ENCODE assay signal across 1 cellular context in genomic region chr10:100346351-100346764, GRCh38.
TF ChIP-seq lines count a peak whose summit lies in the region.

No MANE protein-coding gene starts in this region.

TF ChIP-seq in K562, 482 proteins besides CTCF, POLR2A, EP300 and RAD21 (continued from another document):
- TF ChIP-seq CUX1 (CRISPR knock-in tag; IDR thresholded peaks at IDR 0.05) (no peak), EHMT2 (IDR thresholded peaks at IDR 0.05) (no peak), ZNF41 (CRISPR knock-in tag; conservative IDR thresholded peaks at IDR 0.05) (no peak), NR2C1 (IDR thresholded peaks at IDR 0.05) (no peak), NR2C1 (tag; IDR thresholded peaks at IDR 0.05) (no peak), ZKSCAN3 (CRISPR knock-in tag; IDR thresholded peaks at IDR 0.05) (no peak), MBD2 (IDR thresholded peaks at IDR 0.05; ENCODE audit: borderline replicate concordance, low read depth) (no peak), NCOA1 (IDR thresholded peaks at IDR 0.05; ENCODE audit: low read depth) (no peak)
- TF ChIP-seq, protein P1, sequence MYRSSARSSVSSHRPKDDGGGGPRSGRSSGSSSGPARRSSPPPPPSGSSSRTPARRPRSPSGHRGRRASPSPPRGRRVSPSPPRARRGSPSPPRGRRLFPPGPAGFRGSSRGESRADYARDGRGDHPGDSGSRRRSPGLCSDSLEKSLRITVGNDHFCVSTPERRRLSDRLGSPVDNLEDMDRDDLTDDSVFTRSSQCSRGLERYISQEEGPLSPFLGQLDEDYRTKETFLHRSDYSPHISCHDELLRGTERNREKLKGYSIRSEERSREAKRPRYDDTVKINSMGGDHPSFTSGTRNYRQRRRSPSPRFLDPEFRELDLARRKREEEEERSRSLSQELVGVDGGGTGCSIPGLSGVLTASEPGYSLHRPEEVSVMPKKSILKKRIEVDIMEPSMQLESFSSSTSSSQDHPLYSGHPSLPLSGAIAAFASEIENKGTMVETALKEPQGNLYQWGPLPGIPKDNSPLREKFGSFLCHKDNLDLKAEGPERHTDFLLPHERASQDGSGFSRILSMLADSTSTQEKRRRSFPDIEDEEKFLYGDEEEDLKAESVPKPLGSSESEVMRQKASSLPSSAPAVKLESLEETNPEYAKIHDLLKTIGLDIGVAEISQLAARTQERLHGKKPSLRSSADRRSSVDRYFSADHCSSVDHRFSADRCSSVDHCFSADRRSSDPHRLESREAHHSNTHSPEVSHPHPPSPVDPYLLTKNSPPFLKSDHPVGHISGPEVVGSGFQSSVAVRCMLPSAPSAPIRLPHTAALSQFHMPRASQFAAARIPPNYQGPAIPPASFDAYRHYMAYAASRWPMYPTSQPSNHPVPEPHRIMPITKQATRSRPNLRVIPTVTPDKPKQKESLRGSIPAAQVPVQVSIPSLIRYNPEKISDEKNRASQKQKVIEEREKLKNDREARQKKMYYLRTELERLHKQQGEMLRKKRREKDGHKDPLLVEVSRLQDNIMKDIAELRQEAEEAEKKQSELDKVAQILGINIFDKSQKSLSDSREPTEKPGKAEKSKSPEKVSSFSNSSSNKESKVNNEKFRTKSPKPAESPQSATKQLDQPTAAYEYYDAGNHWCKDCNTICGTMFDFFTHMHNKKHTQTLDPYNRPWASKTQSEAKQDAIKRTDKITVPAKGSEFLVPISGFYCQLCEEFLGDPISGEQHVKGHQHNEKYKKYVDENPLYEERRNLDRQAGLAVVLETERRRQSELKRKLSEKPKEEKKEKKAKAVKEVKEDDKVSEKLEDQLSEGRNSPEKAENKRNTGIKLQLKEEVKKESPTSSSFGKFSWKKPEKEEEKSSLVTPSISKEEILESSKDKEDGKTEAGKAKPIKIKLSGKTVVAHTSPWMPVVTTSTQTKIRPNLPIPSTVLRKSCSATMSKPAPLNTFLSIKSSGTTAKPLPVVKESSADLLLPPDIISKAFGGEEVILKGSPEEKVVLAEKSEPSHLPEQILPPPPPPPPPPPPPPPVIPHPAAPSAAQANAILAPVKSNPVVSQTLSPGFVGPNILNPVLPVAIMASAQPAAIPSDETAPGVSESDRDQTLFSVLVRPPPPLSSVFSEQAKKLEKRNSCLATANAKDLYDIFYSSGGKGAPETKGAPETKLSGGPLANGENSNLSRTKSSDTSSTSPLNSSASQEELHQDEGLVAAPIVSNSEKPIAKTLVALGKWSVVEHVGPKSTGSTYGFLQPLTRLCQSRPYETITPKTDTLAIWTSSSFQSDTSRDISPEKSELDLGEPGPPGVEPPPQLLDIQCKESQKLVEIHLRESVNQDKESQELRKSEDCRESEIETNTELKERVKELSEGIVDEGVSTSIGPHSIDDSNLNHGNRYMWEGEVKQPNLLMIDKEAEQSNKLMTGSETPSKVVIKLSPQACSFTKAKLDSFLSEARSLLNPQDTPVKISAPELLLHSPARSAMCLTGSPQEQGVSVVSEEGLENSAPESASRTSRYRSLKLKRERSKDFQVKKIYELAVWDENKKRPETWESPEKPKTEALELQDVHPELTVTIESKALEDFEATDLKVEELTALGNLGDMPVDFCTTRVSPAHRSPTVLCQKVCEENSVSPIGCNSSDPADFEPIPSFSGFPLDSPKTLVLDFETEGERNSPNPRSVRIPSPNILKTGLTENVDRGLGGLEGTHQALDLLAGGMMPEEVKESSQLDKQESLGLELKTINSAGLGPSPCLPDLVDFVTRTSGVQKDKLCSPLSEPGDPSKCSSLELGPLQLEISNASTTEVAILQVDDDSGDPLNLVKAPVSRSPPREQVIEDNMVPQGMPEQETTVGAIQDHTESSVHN (IDR thresholded peaks at IDR 0.05; ENCODE audit: borderline replicate concordance in 1 of 2, low read depth in 1 of 2): no peak
TF ChIP-seq in K562: peak in this region for 35.
